ENCODE assay signal across 1 cellular context in the genomic region with DNA sequence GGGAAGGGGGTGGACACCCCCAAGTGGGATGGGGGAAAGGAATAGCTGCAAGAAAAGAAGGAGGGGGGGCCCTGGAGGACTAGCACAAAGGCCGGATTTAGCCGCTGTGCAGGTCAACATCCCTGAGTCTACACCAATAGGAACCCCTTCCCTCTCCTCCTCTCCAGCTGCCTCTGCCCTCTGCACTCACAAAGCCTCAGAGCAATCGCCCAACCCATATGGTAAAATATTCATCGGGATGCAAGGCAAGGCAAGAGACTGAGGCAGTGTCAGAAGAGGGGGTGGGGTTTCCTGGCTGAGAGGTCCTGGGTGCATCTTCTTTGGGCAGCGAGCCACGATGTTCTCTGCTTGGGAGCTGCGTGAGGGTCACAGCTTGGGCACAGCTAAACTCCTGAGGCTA.
TF ChIP-seq lines count a peak whose summit lies in the region.

No MANE protein-coding gene starts in this region.

TF ChIP-seq in H1, 55 proteins besides CTCF, POLR2A, EP300 and RAD21:
- no peak for TF ChIP-seq SUZ12 (IDR thresholded peaks at IDR 0.05; ENCODE audit: low read length)
- TF ChIP-seq ASH2L (IDR thresholded peaks at IDR 0.05; ENCODE audit: low read length), result peak; percentile 1
- TF ChIP-seq, protein P1, sequence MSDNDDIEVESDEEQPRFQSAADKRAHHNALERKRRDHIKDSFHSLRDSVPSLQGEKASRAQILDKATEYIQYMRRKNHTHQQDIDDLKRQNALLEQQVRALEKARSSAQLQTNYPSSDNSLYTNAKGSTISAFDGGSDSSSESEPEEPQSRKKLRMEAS (IDR thresholded peaks at IDR 0.05), result no peak
- no peak for TF ChIP-seq RFX5 (IDR thresholded peaks at IDR 0.05; ENCODE audit: borderline replicate concordance, low read depth, low read length)
TF ChIP-seq in H1: peak in this region for 1.
